18 cellular contexts compared by ENCODE assay signal in genomic region chr6:35511183-35511941, GRCh38. TPM values are rescaled to one million over a fixed set of nuclear protein-coding genes. Genes with fewer than 3 reads are reported as not detected.
DNase-seq lines count a peak whose midpoint lies in the region; ATAC-seq and TF ChIP-seq lines count a peak whose summit lies in the region.
"Had no signal": no experiment of that assay in that cellular context is flagged by ENCODE, and none has a peak within 500 bp of the region (broad histone marks: within the 10 kb centered on the region; RNA-seq: fewer than 3 reads in every experiment).

No MANE protein-coding gene starts in this region.

- no peak overlapping the region for H3K23ac ChIP-seq in mesendoderm (ENCODE audit: low read length)

- peak overlapping the region; percentile 86 for H3K18ac ChIP-seq in mesendoderm (ENCODE audit: low read length)

- no peak overlapping the region for H3K4me3 Mint-ChIP-seq in activated naive CD8-positive, alpha-beta T cell treated with anti-CD3 and anti-CD28 coated beads, Interleukin-2, amount 50 U/mL, for 24 hours
- no peak overlapping the region for H3K4me3 Mint-ChIP-seq in activated naive CD8-positive, alpha-beta T cell treated with anti-CD3 and anti-CD28 coated beads for 36 hours
- H3K4me3 Mint-ChIP-seq in stimulated activated memory B cell treated with anti-CD40 and anti-IgM and Interleukin-4, amounts not matched to agents 10 μg/mL and 1 μg/mL and 100 μg/mL, for 72 hours, result no peak overlapping the region

- no peak overlapping the region for H2AK5ac ChIP-seq in mesendoderm (ENCODE audit: low read length)

- H3K4me3 ChIP-seq in choroid plexus epithelial cell (ENCODE audit: low read depth, low read length), result peak overlapping the region; percentile 14
- no peak overlapping the region for H3K4me3 ChIP-seq in mesendoderm (ENCODE audit: low read length)
- H3K4me3 ChIP-seq: PC-9 had no signal

- H3K9me3 Mint-ChIP-seq in activated naive CD8-positive, alpha-beta T cell treated with anti-CD3 and anti-CD28 coated beads, Interleukin-2, amount 50 U/mL, for 24 hours, result no peaks in the 10 kb centered on the region
- no peaks in the 10 kb centered on the region for H3K9me3 Mint-ChIP-seq in activated naive CD8-positive, alpha-beta T cell treated with anti-CD3 and anti-CD28 coated beads for 36 hours
- no peaks in the 10 kb centered on the region for H3K9me3 Mint-ChIP-seq in stimulated activated memory B cell treated with anti-CD40 and anti-IgM and Interleukin-4, amounts not matched to agents 10 μg/mL and 1 μg/mL and 100 μg/mL, for 72 hours

- H3K27ac ChIP-seq in mesendoderm (ENCODE audit: low read depth, low read length), result no peak overlapping the region
- H3K27ac ChIP-seq: C4-2B, gastroesophageal sphincter, ovary, PC-9 had no signal

- H3K27me3 Mint-ChIP-seq in activated naive CD8-positive, alpha-beta T cell treated with anti-CD3 and anti-CD28 coated beads, Interleukin-2, amount 50 U/mL, for 24 hours, result peaks cover 15% of the 10 kb centered on the region
- H3K27me3 Mint-ChIP-seq in activated naive CD8-positive, alpha-beta T cell treated with anti-CD3 and anti-CD28 coated beads for 36 hours, result peaks cover 15% of the 10 kb centered on the region
- H3K27me3 Mint-ChIP-seq in stimulated activated memory B cell treated with anti-CD40 and anti-IgM and Interleukin-4, amounts not matched to agents 10 μg/mL and 1 μg/mL and 100 μg/mL, for 72 hours, result peaks cover 67% of the 10 kb centered on the region

- H2BK15ac ChIP-seq in mesendoderm (replicated peaks; ENCODE audit: low read depth), result no peak overlapping the region

- no peak overlapping the region for H2BK5ac ChIP-seq in mesendoderm (ENCODE audit: low read length)

- H3K4me2 ChIP-seq in mesendoderm (ENCODE audit: low read length), result peak overlapping the region; percentile 44
- H3K4me2 ChIP-seq: PC-9 had no signal

- ATAC-seq in activated naive CD8-positive, alpha-beta T cell treated with anti-CD3 and anti-CD28 coated beads, Interleukin-2, amount 50 U/mL, for 24 hours, result peak; percentile 29
- peak; percentile 31 for ATAC-seq in stimulated activated memory B cell treated with anti-CD40 and anti-IgM and Interleukin-4, amounts not matched to agents 10 μg/mL and 1 μg/mL and 100 μg/mL, for 72 hours
- ATAC-seq in HG03565 (IDR thresholded peaks at IDR 0.05; ENCODE audit: unreplicated experiment) (no peak), GM21367 (IDR thresholded peaks at IDR 0.05; ENCODE audit: unreplicated experiment) (no peak)
- ATAC-seq: gastroesophageal sphincter, SK-N-SH treated with all-trans-retinoic acid at 6 μM for 48 hours had no signal

- H3K79me1 ChIP-seq in mesendoderm (ENCODE audit: low read length), result no peaks in the 10 kb centered on the region

- H3K27me3 ChIP-seq in mesendoderm (ENCODE audit: insufficient read depth, low read length, poor library complexity), result no peaks in the 10 kb centered on the region
- H3K27me3 ChIP-seq: ovary had no signal

- H3K36me3 Mint-ChIP-seq in activated naive CD8-positive, alpha-beta T cell treated with anti-CD3 and anti-CD28 coated beads, Interleukin-2, amount 50 U/mL, for 24 hours (ENCODE audit: low read depth), result no peaks in the 10 kb centered on the region
- H3K36me3 Mint-ChIP-seq in activated naive CD8-positive, alpha-beta T cell treated with anti-CD3 and anti-CD28 coated beads for 36 hours, result no peaks in the 10 kb centered on the region
- no peaks in the 10 kb centered on the region for H3K36me3 Mint-ChIP-seq in stimulated activated memory B cell treated with anti-CD40 and anti-IgM and Interleukin-4, amounts not matched to agents 10 μg/mL and 1 μg/mL and 100 μg/mL, for 72 hours

- no peak overlapping the region for H3K4ac ChIP-seq in mesendoderm (ENCODE audit: low read depth, low read length)

- peak overlapping the region; percentile 87 for H4K8ac ChIP-seq in mesendoderm (ENCODE audit: low read depth, low read length)

- H2BK120ac ChIP-seq in mesendoderm (ENCODE audit: low read depth, low read length), result no peak overlapping the region

- no peak for DNase-seq in activated naive CD8-positive, alpha-beta T cell treated with anti-CD3 and anti-CD28 coated beads, Interleukin-2, amount 50 U/mL, for 24 hours
- DNase-seq in activated naive CD8-positive, alpha-beta T cell treated with anti-CD3 and anti-CD28 coated beads for 36 hours, result no peak
- DNase-seq in choroid plexus epithelial cell (ENCODE audit: low read depth) (no peak), mesendoderm (no peak), putamen (ENCODE audit: low spot score) (no peak)
- DNase-seq: DMS153, HCEC 1CT, NCI-H1436 treated with DMSO at 0.1 percent for 48 hours, ovary, PC-9, T-helper 9 cell had no signal

- WGBS in mesendoderm (ENCODE audit: extremely low coverage, insufficient coverage, low lambda C conversion rate), result no CpG with 5 or more reads among the region's 35 CpGs

- peak overlapping the region; percentile 59 for H3K9ac ChIP-seq in mesendoderm (ENCODE audit: low read length)

- H3K79me2 ChIP-seq in mesendoderm (ENCODE audit: control insufficient read depth, insufficient read depth, low read length), result no peaks in the 10 kb centered on the region

- H3K4me1 ChIP-seq in mesendoderm (ENCODE audit: control insufficient read depth, low read depth, low read length), result peaks cover 3% of the 10 kb centered on the region

- no peak for TF ChIP-seq CTCF in choroid plexus epithelial cell (conservative IDR thresholded peaks at IDR 0.05; ENCODE audit: low read depth, low read length)

- H3K27ac Mint-ChIP-seq in activated naive CD8-positive, alpha-beta T cell treated with anti-CD3 and anti-CD28 coated beads, Interleukin-2, amount 50 U/mL, for 24 hours, result no peak overlapping the region
- H3K27ac Mint-ChIP-seq in activated naive CD8-positive, alpha-beta T cell treated with anti-CD3 and anti-CD28 coated beads for 36 hours, result no peak overlapping the region
- H3K27ac Mint-ChIP-seq in stimulated activated memory B cell treated with anti-CD40 and anti-IgM and Interleukin-4, amounts not matched to agents 10 μg/mL and 1 μg/mL and 100 μg/mL, for 72 hours, result no peak overlapping the region

- H3K36me3 ChIP-seq in mesendoderm (ENCODE audit: control insufficient read depth, insufficient read depth, low read length), result no peaks in the 10 kb centered on the region
- H3K36me3 ChIP-seq: gastroesophageal sphincter, ovary had no signal

- no peak overlapping the region for H4K5ac ChIP-seq in mesendoderm (ENCODE audit: low read length)

- H3K4me1 Mint-ChIP-seq in activated naive CD8-positive, alpha-beta T cell treated with anti-CD3 and anti-CD28 coated beads, Interleukin-2, amount 50 U/mL, for 24 hours, result peaks cover 1% of the 10 kb centered on the region
- H3K4me1 Mint-ChIP-seq in activated naive CD8-positive, alpha-beta T cell treated with anti-CD3 and anti-CD28 coated beads for 36 hours, result peaks cover 5% of the 10 kb centered on the region
- H3K4me1 Mint-ChIP-seq in stimulated activated memory B cell treated with anti-CD40 and anti-IgM and Interleukin-4, amounts not matched to agents 10 μg/mL and 1 μg/mL and 100 μg/mL, for 72 hours, result peaks cover 21% of the 10 kb centered on the region

- peak overlapping the region; percentile 79 for H3K56ac ChIP-seq in mesendoderm (ENCODE audit: low read length)

RNA-seq across cellular contexts. Expression of gene TULP1, which starts 1.3 kb away (rescaled TPM):
- not detected for total RNA-seq in activated naive CD8-positive, alpha-beta T cell treated with anti-CD3 and anti-CD28 coated beads for 36 hours
- 2.2 TPM for polyA plus RNA-seq in mesendoderm (2013, experiment 1 of 2)
- polyA plus RNA-seq in mesendoderm (2013, experiment 2 of 2), result 2.8 TPM
- total RNA-seq: activated CD8-positive, alpha-beta memory T cell treated with anti-CD3 and anti-CD28 coated beads for 36 hours; PC-9 had no signal

RNA-seq across cellular contexts. Expression of gene TEAD3, which starts 14.5 kb away (rescaled TPM):
- under 1 TPM; 0.60 to 0.66 TPM for total RNA-seq in activated naive CD8-positive, alpha-beta T cell treated with anti-CD3 and anti-CD28 coated beads for 36 hours
- polyA plus RNA-seq in mesendoderm (2013, experiment 1 of 2), result 37.1 TPM
- 36.3 TPM for polyA plus RNA-seq in mesendoderm (2013, experiment 2 of 2)

RNA-seq across cellular contexts. Expression of gene RPL10A, which starts 43.2 kb away (rescaled TPM):
- 1,000 to 10,000 TPM; 2,227 to 2,291 TPM for total RNA-seq in activated naive CD8-positive, alpha-beta T cell treated with anti-CD3 and anti-CD28 coated beads for 36 hours
- 2,328 TPM for polyA plus RNA-seq in mesendoderm (2013, experiment 1 of 2)
- polyA plus RNA-seq in mesendoderm (2013, experiment 2 of 2), result 2,329 TPM

RNA-seq across cellular contexts. Expression of gene FANCE, which starts 59.2 kb away (rescaled TPM):
- total RNA-seq in activated naive CD8-positive, alpha-beta T cell treated with anti-CD3 and anti-CD28 coated beads for 36 hours, result 10 to 100 TPM; 18.6 to 19.1 TPM
- 6.7 TPM for polyA plus RNA-seq in mesendoderm (2013, experiment 1 of 2)
- 6.7 TPM for polyA plus RNA-seq in mesendoderm (2013, experiment 2 of 2)

Comparison
In these comparisons a context has a peak if more than half of its experiments do, and no peak if none do; other contexts are left out.
1. ATAC-seq: peak in activated naive CD8-positive, alpha-beta T cell treated with anti-CD3 and anti-CD28 coated beads, Interleukin-2, amount 50 U/mL, for 24 hours (single experiment) and stimulated activated memory B cell treated with anti-CD40 and anti-IgM and Interleukin-4, amounts not matched to agents 10 μg/mL and 1 μg/mL and 100 μg/mL, for 72 hours (single experiment); none in HG03565 (single experiment) and GM21367 (single experiment).